Comparison of ENCODE assay signal across 34 cellular contexts in genomic region chr22:18130699-18131429, GRCh38.
"Had no signal": no experiment of that assay in that cellular context is flagged by ENCODE, and none has a peak within 500 bp of the region (broad histone marks: within the 10 kb centered on the region; RNA-seq: fewer than 3 reads in every experiment).

No MANE protein-coding gene starts in this region.

- H3K36me3 Mint-ChIP-seq: activated naive CD4-positive, alpha-beta T cell treated with anti-CD3 and anti-CD28 coated beads, Interleukin-2, amount 10 ng/mL, durations not matched to agents 7 days and 5 days had no signal

- ATAC-seq: activated T-cell treated with anti-CD3 and anti-CD28 coated beads, Interleukin-2, amount 50 U/mL, for 4 hours; PC-3 had no signal

- H3K9me3 Mint-ChIP-seq: activated B cell treated with CpG ODN at 0.5 μM for 24 hours; activated CD4-positive, alpha-beta memory T cell treated with anti-CD3 and anti-CD28 coated beads for 36 hours; activated naive CD4-positive, alpha-beta T cell treated with anti-CD3 and anti-CD28 coated beads, Interleukin-2, amount 10 ng/mL, durations not matched to agents 7 days and 5 days; activated naive CD8-positive, alpha-beta T cell treated with anti-CD3 and anti-CD28 coated beads for 36 hours; activated T-cell treated with anti-CD3 and anti-CD28 coated beads, Interleukin-2, amount 50 U/mL, for 4 hours; activated T-helper 1 cell treated with anti-CD3 and anti-CD28 coated beads, Interleukin-12 subunit alpha, Interleukin-12 subunit beta, Interleukin-2, Interleukin-4 antibody, amounts not matched to agents 30 ng/mL and 10 ng/mL and 1 ng/mL, durations not matched to agents 14 hours and 24 hours and 36 hours had no signal

- H3K4me1 Mint-ChIP-seq: activated B cell treated with CpG ODN at 0.5 μM for 24 hours; activated naive CD4-positive, alpha-beta T cell treated with anti-CD3 and anti-CD28 coated beads, Interleukin-2, amount 10 ng/mL, durations not matched to agents 7 days and 5 days; activated naive CD8-positive, alpha-beta T cell treated with anti-CD3 and anti-CD28 coated beads for 36 hours had no signal

- H3K36me3 ChIP-seq: brain microvascular endothelial cell had no signal

- H3K27ac ChIP-seq: brain microvascular endothelial cell, Peyer's patch, VCaP had no signal

- DNase-seq: activated B cell treated with CpG ODN at 0.5 μM for 24 hours; activated CD4-positive, alpha-beta memory T cell treated with anti-CD3 and anti-CD28 coated beads for 36 hours; activated CD4-positive, alpha-beta T cell treated with anti-CD3 and anti-CD28 coated beads for 4 hours; activated CD4-positive, alpha-beta T cell treated with anti-CD3 and anti-CD28 coated beads, Interleukin-2, amount 50 U/mL, for 1 hour; activated CD4-positive, CD25-positive, alpha-beta regulatory T cell treated with anti-CD3 and anti-CD28 coated beads, Interleukin-2, amount 50 U/mL, for 72 hours; activated CD8-positive, alpha-beta memory T cell treated with anti-CD3 and anti-CD28 coated beads, Interleukin-2, amount 50 U/mL, for 4 hours; activated gamma-delta T cell treated with Interleukin-2 at 50 U/mL for 16 hours; activated naive CD4-positive, alpha-beta T cell treated with anti-CD3 and anti-CD28 coated beads, Interleukin-2, amount 10 ng/mL, durations not matched to agents 7 days and 5 days; activated naive CD8-positive, alpha-beta T cell treated with anti-CD3 and anti-CD28 coated beads for 36 hours; activated T-cell treated with anti-CD3 and anti-CD28 coated beads for 4 hours; activated T-cell treated with anti-CD3 and anti-CD28 coated beads, Interleukin-2, amount 50 U/mL, for 4 hours; amniotic stem cell; brain microvascular endothelial cell; central memory CD4-positive, alpha-beta T cell; Kasumi-1; KG1; MM.1S; NCI-H1092; NCI-H1436 treated with DMSO at 0.1 percent for 48 hours; NCI-H1694 treated with DMSO at 0.1 percent for 48 hours; NCI-H2029; NCI-H345; NCI-H524 treated with DMSO at 0.1 percent for 48 hours; NCI-H748 treated with DMSO at 0.1 percent for 48 hours; NK-92 treated with Interleukin-12 subunit alpha and Interleukin-12 subunit beta, amount 100 ng/mL, for 24 hours; PC-3; Peyer's patch; RPMI8226; SW 1271; T-helper 1 cell; T-helper 2 cell; T-helper 9 cell had no signal

- H3K4me3 Mint-ChIP-seq: activated B cell treated with CpG ODN at 0.5 μM for 24 hours; activated CD4-positive, alpha-beta memory T cell treated with anti-CD3 and anti-CD28 coated beads for 36 hours; activated naive CD4-positive, alpha-beta T cell treated with anti-CD3 and anti-CD28 coated beads, Interleukin-2, amount 10 ng/mL, durations not matched to agents 7 days and 5 days; activated naive CD8-positive, alpha-beta T cell treated with anti-CD3 and anti-CD28 coated beads for 36 hours; activated T-cell treated with anti-CD3 and anti-CD28 coated beads, Interleukin-2, amount 50 U/mL, for 4 hours; activated T-helper 1 cell treated with anti-CD3 and anti-CD28 coated beads, Interleukin-12 subunit alpha, Interleukin-12 subunit beta, Interleukin-2, Interleukin-4 antibody, amounts not matched to agents 30 ng/mL and 10 ng/mL and 1 ng/mL, durations not matched to agents 14 hours and 24 hours and 36 hours had no signal

- H3K9me3 ChIP-seq: Peyer's patch had no signal

- H3K27me3 ChIP-seq: brain microvascular endothelial cell, Peyer's patch had no signal

- H3K27me3 Mint-ChIP-seq: activated B cell treated with CpG ODN at 0.5 μM for 24 hours; activated CD4-positive, alpha-beta memory T cell treated with anti-CD3 and anti-CD28 coated beads for 36 hours; activated naive CD4-positive, alpha-beta T cell treated with anti-CD3 and anti-CD28 coated beads, Interleukin-2, amount 10 ng/mL, durations not matched to agents 7 days and 5 days; activated naive CD8-positive, alpha-beta T cell treated with anti-CD3 and anti-CD28 coated beads for 36 hours had no signal

- H3K4me3 ChIP-seq: Peyer's patch had no signal

- H3K27ac Mint-ChIP-seq: activated B cell treated with CpG ODN at 0.5 μM for 24 hours; activated CD4-positive, alpha-beta memory T cell treated with anti-CD3 and anti-CD28 coated beads for 36 hours; activated naive CD4-positive, alpha-beta T cell treated with anti-CD3 and anti-CD28 coated beads, Interleukin-2, amount 10 ng/mL, durations not matched to agents 7 days and 5 days; activated naive CD8-positive, alpha-beta T cell treated with anti-CD3 and anti-CD28 coated beads for 36 hours; activated T-helper 1 cell treated with anti-CD3 and anti-CD28 coated beads, Interleukin-12 subunit alpha, Interleukin-12 subunit beta, Interleukin-2, Interleukin-4 antibody, amounts not matched to agents 30 ng/mL and 10 ng/mL and 1 ng/mL, durations not matched to agents 14 hours and 24 hours and 36 hours had no signal

- H3K4me1 ChIP-seq: Peyer's patch had no signal
